Comparison of ENCODE assay signal across 24 cellular contexts in genomic region chr4:66252291-66252690, GRCh38.
DNase-seq lines count a peak whose midpoint lies in the region; ATAC-seq and TF ChIP-seq lines count a peak whose summit lies in the region.
"Had no signal": no experiment of that assay in that cellular context is flagged by ENCODE, and none has a peak within 500 bp of the region (broad histone marks: within the 10 kb centered on the region; RNA-seq: fewer than 3 reads in every experiment).

No MANE protein-coding gene starts in this region.

- H3K9me3 Mint-ChIP-seq in activated naive CD4-positive, alpha-beta T cell treated with anti-CD3 and anti-CD28 coated beads for 36 hours = peaks cover 17% of the 10 kb centered on the region
- H3K9me3 Mint-ChIP-seq in activated CD8-positive, alpha-beta T cell treated with anti-CD3 and anti-CD28 coated beads, Interleukin-2, amount 10 ng/mL, durations not matched to agents 7 days and 5 days (ENCODE audit: insufficient read depth) = peaks cover 12% of the 10 kb centered on the region
- H3K9me3 Mint-ChIP-seq in activated T-helper 17 cell treated with anti-CD3 and anti-CD28 coated beads, Interleukin-2, amount 50 U/mL, for 72 hours = peaks cover 8% of the 10 kb centered on the region

- H3K4me3 ChIP-seq in astrocyte of the cerebellum (ENCODE audit: low read depth, low read length) = no peak overlapping the region
- no peak overlapping the region for H3K4me3 ChIP-seq in retinal pigment epithelial cell (ENCODE audit: low read length)
- H3K4me3 ChIP-seq: BLaER1, HAP-1, MG63, transverse colon had no signal

- in situ Hi-C loops in astrocyte of the cerebellum (cut with HindIII; ENCODE audit: low sequenced_read_pairs) = no loop called here

- intact Hi-C loops in activated naive CD4-positive, alpha-beta T cell treated with anti-CD3 and anti-CD28 coated beads for 36 hours (cut with micrococcal nuclease) = no loop called here

- TF ChIP-seq CTCF in astrocyte of the cerebellum (IDR thresholded peaks at IDR 0.05; ENCODE audit: low read depth, low read length, missing control alignments) = peak; percentile 34
- TF ChIP-seq CTCF in retinal pigment epithelial cell (conservative IDR thresholded peaks at IDR 0.05; ENCODE audit: low read depth, low read length) = peak; percentile 40

- ATAC-seq in activated CD8-positive, alpha-beta T cell treated with anti-CD3 and anti-CD28 coated beads, Interleukin-2, amount 10 ng/mL, durations not matched to agents 7 days and 5 days = no peak
- ATAC-seq in activated T-helper 17 cell treated with anti-CD3 and anti-CD28 coated beads, Interleukin-2, amount 50 U/mL, for 72 hours (replicated peaks) = no peak
- ATAC-seq: stimulated activated naive CD8-positive, alpha-beta T cell treated with anti-CD3 and anti-CD28 coated beads, Interleukin-15, amount 100 ng/mL, for 72 hours; T-helper 17 cell had no signal

- no peak overlapping the region for H3K4me3 Mint-ChIP-seq in activated naive CD4-positive, alpha-beta T cell treated with anti-CD3 and anti-CD28 coated beads for 36 hours
- no peak overlapping the region for H3K4me3 Mint-ChIP-seq in activated CD8-positive, alpha-beta T cell treated with anti-CD3 and anti-CD28 coated beads, Interleukin-2, amount 10 ng/mL, durations not matched to agents 7 days and 5 days
- H3K4me3 Mint-ChIP-seq in activated T-helper 17 cell treated with anti-CD3 and anti-CD28 coated beads, Interleukin-2, amount 50 U/mL, for 72 hours = no peak overlapping the region
- H3K4me3 Mint-ChIP-seq: activated naive CD4-positive, alpha-beta T cell treated with anti-CD3 and anti-CD28 coated beads, Interleukin-2, amount 10 ng/mL, durations not matched to agents 7 days and 5 days; memory B cell; naive B cell; stimulated activated naive CD8-positive, alpha-beta T cell treated with anti-CD3 and anti-CD28 coated beads, Interleukin-15, amount 100 ng/mL, for 72 hours; T-helper 17 cell had no signal

- no peaks in the 10 kb centered on the region for H3K27me3 Mint-ChIP-seq in activated naive CD4-positive, alpha-beta T cell treated with anti-CD3 and anti-CD28 coated beads for 36 hours (ENCODE audit: low read depth)
- H3K27me3 Mint-ChIP-seq in activated CD8-positive, alpha-beta T cell treated with anti-CD3 and anti-CD28 coated beads, Interleukin-2, amount 10 ng/mL, durations not matched to agents 7 days and 5 days (ENCODE audit: low read depth) = no peaks in the 10 kb centered on the region
- H3K27me3 Mint-ChIP-seq in activated T-helper 17 cell treated with anti-CD3 and anti-CD28 coated beads, Interleukin-2, amount 50 U/mL, for 72 hours = no peaks in the 10 kb centered on the region
- H3K27me3 Mint-ChIP-seq: activated naive CD4-positive, alpha-beta T cell treated with anti-CD3 and anti-CD28 coated beads, Interleukin-2, amount 10 ng/mL, durations not matched to agents 7 days and 5 days; memory B cell; naive B cell; stimulated activated naive CD8-positive, alpha-beta T cell treated with anti-CD3 and anti-CD28 coated beads, Interleukin-15, amount 100 ng/mL, for 72 hours; T-helper 17 cell had no signal

- CTCF ChIA-PET in activated naive CD4-positive, alpha-beta T cell treated with anti-CD3 and anti-CD28 coated beads for 36 hours (lab: Charles Lee) = no interaction called here
- CTCF ChIA-PET in activated CD8-positive, alpha-beta T cell treated with anti-CD3 and anti-CD28 coated beads, Interleukin-2, amount 10 ng/mL, durations not matched to agents 7 days and 5 days (lab: Charles Lee) = no interaction called here

- no peak overlapping the region for H3K27ac Mint-ChIP-seq in activated naive CD4-positive, alpha-beta T cell treated with anti-CD3 and anti-CD28 coated beads for 36 hours
- no peak overlapping the region for H3K27ac Mint-ChIP-seq in activated CD8-positive, alpha-beta T cell treated with anti-CD3 and anti-CD28 coated beads, Interleukin-2, amount 10 ng/mL, durations not matched to agents 7 days and 5 days
- H3K27ac Mint-ChIP-seq in activated T-helper 17 cell treated with anti-CD3 and anti-CD28 coated beads, Interleukin-2, amount 50 U/mL, for 72 hours = no peak overlapping the region
- H3K27ac Mint-ChIP-seq: activated naive CD4-positive, alpha-beta T cell treated with anti-CD3 and anti-CD28 coated beads, Interleukin-2, amount 10 ng/mL, durations not matched to agents 7 days and 5 days; memory B cell; naive B cell; stimulated activated naive CD8-positive, alpha-beta T cell treated with anti-CD3 and anti-CD28 coated beads, Interleukin-15, amount 100 ng/mL, for 72 hours; T-helper 17 cell had no signal

- POLR2A ChIA-PET in activated CD8-positive, alpha-beta T cell treated with anti-CD3 and anti-CD28 coated beads, Interleukin-2, amount 10 ng/mL, durations not matched to agents 7 days and 5 days (lab: Charles Lee) = no interaction called here

- no peaks in the 10 kb centered on the region for H3K4me1 Mint-ChIP-seq in activated naive CD4-positive, alpha-beta T cell treated with anti-CD3 and anti-CD28 coated beads for 36 hours (ENCODE audit: low read depth)
- H3K4me1 Mint-ChIP-seq in activated CD8-positive, alpha-beta T cell treated with anti-CD3 and anti-CD28 coated beads, Interleukin-2, amount 10 ng/mL, durations not matched to agents 7 days and 5 days (ENCODE audit: low read depth) = no peaks in the 10 kb centered on the region
- no peaks in the 10 kb centered on the region for H3K4me1 Mint-ChIP-seq in activated T-helper 17 cell treated with anti-CD3 and anti-CD28 coated beads, Interleukin-2, amount 50 U/mL, for 72 hours
- H3K4me1 Mint-ChIP-seq: activated naive CD4-positive, alpha-beta T cell treated with anti-CD3 and anti-CD28 coated beads, Interleukin-2, amount 10 ng/mL, durations not matched to agents 7 days and 5 days; memory B cell; naive B cell; stimulated activated naive CD8-positive, alpha-beta T cell treated with anti-CD3 and anti-CD28 coated beads, Interleukin-15, amount 100 ng/mL, for 72 hours; T-helper 17 cell had no signal

- no peaks in the 10 kb centered on the region for H3K36me3 Mint-ChIP-seq in activated naive CD4-positive, alpha-beta T cell treated with anti-CD3 and anti-CD28 coated beads for 36 hours (ENCODE audit: low read depth)
- H3K36me3 Mint-ChIP-seq in activated CD8-positive, alpha-beta T cell treated with anti-CD3 and anti-CD28 coated beads, Interleukin-2, amount 10 ng/mL, durations not matched to agents 7 days and 5 days (ENCODE audit: low read depth) = no peaks in the 10 kb centered on the region
- H3K36me3 Mint-ChIP-seq in activated T-helper 17 cell treated with anti-CD3 and anti-CD28 coated beads, Interleukin-2, amount 50 U/mL, for 72 hours (ENCODE audit: low read depth) = no peaks in the 10 kb centered on the region
- H3K36me3 Mint-ChIP-seq: activated naive CD4-positive, alpha-beta T cell treated with anti-CD3 and anti-CD28 coated beads, Interleukin-2, amount 10 ng/mL, durations not matched to agents 7 days and 5 days; memory B cell; naive B cell had no signal

- DNase-seq in NCI-H1694 treated with DMSO at 0.1 percent for 48 hours (lab: John Stamatoyannopoulos, UW) = peak; percentile 0
- DNase-seq in NCI-H1694 (lab: John Stamatoyannopoulos, UW) = no peak
- DNase-seq in NAMALWA (ENCODE audit: low spot score) = peak; percentile 16
- no peak for DNase-seq in astrocyte of the cerebellum (ENCODE audit: low read depth)
- DNase-seq in retinal pigment epithelial cell (ENCODE audit: low read depth) = no peak
- no peak for DNase-seq in activated naive CD4-positive, alpha-beta T cell treated with anti-CD3 and anti-CD28 coated beads for 36 hours
- no peak for DNase-seq in activated CD8-positive, alpha-beta T cell treated with anti-CD3 and anti-CD28 coated beads, Interleukin-2, amount 10 ng/mL, durations not matched to agents 7 days and 5 days
- DNase-seq: activated CD4-positive, alpha-beta T cell treated with anti-CD3 and anti-CD28 coated beads, Interleukin-2, amount 50 U/mL, for 48 hours; activated naive CD4-positive, alpha-beta T cell treated with anti-CD3 and anti-CD28 coated beads, Interleukin-2, amount 10 ng/mL, durations not matched to agents 7 days and 5 days; foreskin melanocyte; kidney glomerular epithelial cell; MG63; naive B cell; NCI-H187; SHP77; stimulated activated CD4-positive, alpha-beta T cell treated with anti-CD3 and anti-CD28 coated beads, Interleukin-2, amount 100 ng/mL, for 24 hours; stimulated activated naive CD8-positive, alpha-beta T cell treated with anti-CD3 and anti-CD28 coated beads, Interleukin-15, amount 100 ng/mL, for 72 hours; T-helper 17 cell; transverse colon; WERI-Rb-1 had no signal

Comparison
In these comparisons a context has a peak if more than half of its experiments do, and no peak if none do; other contexts are left out.
1. DNase-seq: peak in NCI-H1694 treated with DMSO at 0.1 percent for 48 hours (single experiment) and NAMALWA (single experiment); none in NCI-H1694 (single experiment), astrocyte of the cerebellum (single experiment), retinal pigment epithelial cell (single experiment), activated naive CD4-positive, alpha-beta T cell treated with anti-CD3 and anti-CD28 coated beads for 36 hours (single experiment) and activated CD8-positive, alpha-beta T cell treated with anti-CD3 and anti-CD28 coated beads, Interleukin-2, amount 10 ng/mL, durations not matched to agents 7 days and 5 days (single experiment).